Comparison of ENCODE assay signal across 10 cellular contexts in genomic region chr4:121168865-121169281, GRCh38.
DNase-seq lines count a peak whose midpoint lies in the region; ATAC-seq lines count a peak whose summit lies in the region.
"Had no signal": no experiment of that assay in that cellular context is flagged by ENCODE, and none has a peak within 500 bp of the region (broad histone marks: within the 10 kb centered on the region; RNA-seq: fewer than 3 reads in every experiment).

No MANE protein-coding gene starts in this region.

- DNase-seq in HPDE6-E6E7 (ENCODE audit: extremely low spot score) (no peak), iPS-NIHi7 (ENCODE audit: extremely low spot score) (no peak), amniotic stem cell (lab: John Stamatoyannopoulos, UW) (no peak), NCI-H1105 treated with DMSO at 0.1 percent for 48 hours (lab: John Stamatoyannopoulos, UW) (no peak)
- DNase-seq: midbrain, spleen had no signal

- peaks cover 0 to 67% (median 0%) of the 10 kb centered on the region in 11 experiments; a peak in 4 of 22 replicates for H3K27me3 ChIP-seq in BLaER1 treated with 17β-estradiol and CSF1 and Interleukin-3, amounts not matched to agents 10 nM and 100 nM
- H3K27me3 ChIP-seq: spleen had no signal

- 0 out of 22 replicates have a peak, but pooled peaks cover 0 to 4% (median 0%) of the 10 kb centered on the region in 11 experiments for H3K9me3 ChIP-seq in BLaER1 treated with 17β-estradiol and CSF1 and Interleukin-3, amounts not matched to agents 10 nM and 100 nM (replicated peaks in 1 of 11)
- H3K9me3 ChIP-seq: spleen had no signal

- H3K4me3 ChIP-seq in BLaER1 treated with 17β-estradiol and CSF1 and Interleukin-3, amounts not matched to agents 10 nM and 100 nM = no peak overlapping the region
- H3K4me3 ChIP-seq: spleen had no signal

- H3K27ac ChIP-seq in BLaER1 treated with 17β-estradiol and CSF1 and Interleukin-3, amounts not matched to agents 10 nM and 100 nM = peak overlapping the region in 1 of 11 experiments; percentile 27; a peak in 1 of 22 replicates

- H3K4me2 ChIP-seq in BLaER1 treated with 17β-estradiol and CSF1 and Interleukin-3, amounts not matched to agents 10 nM and 100 nM = peak overlapping the region; percentile 22 to 76 (median 67); a peak in 19 of 22 replicates

- H4K20me1 ChIP-seq in BLaER1 treated with 17β-estradiol and CSF1 and Interleukin-3, amounts not matched to agents 10 nM and 100 nM = no peaks in the 10 kb centered on the region

- H3K4me1 ChIP-seq in BLaER1 treated with 17β-estradiol and CSF1 and Interleukin-3, amounts not matched to agents 10 nM and 100 nM = peaks cover 31 to 63% (median 48%) of the 10 kb centered on the region in 10 experiments

- ATAC-seq in GM19023 (IDR thresholded peaks at IDR 0.05; ENCODE audit: unreplicated experiment) = peak; percentile 80
- peak; percentile 87 for ATAC-seq in HG02678 (IDR thresholded peaks at IDR 0.05; ENCODE audit: unreplicated experiment)
- peak; percentile 99 for ATAC-seq in HG03571 (IDR thresholded peaks at IDR 0.05; ENCODE audit: unreplicated experiment)

- no peaks in the 10 kb centered on the region for H3K36me3 ChIP-seq in BLaER1 treated with 17β-estradiol and CSF1 and Interleukin-3, amounts not matched to agents 10 nM and 100 nM
- H3K36me3 ChIP-seq: spleen had no signal

- H3K9ac ChIP-seq in BLaER1 treated with 17β-estradiol and CSF1 and Interleukin-3, amounts not matched to agents 10 nM and 100 nM = no peak overlapping the region
